Comparison of ENCODE assay signal across 20 cellular contexts in the genomic region with DNA sequence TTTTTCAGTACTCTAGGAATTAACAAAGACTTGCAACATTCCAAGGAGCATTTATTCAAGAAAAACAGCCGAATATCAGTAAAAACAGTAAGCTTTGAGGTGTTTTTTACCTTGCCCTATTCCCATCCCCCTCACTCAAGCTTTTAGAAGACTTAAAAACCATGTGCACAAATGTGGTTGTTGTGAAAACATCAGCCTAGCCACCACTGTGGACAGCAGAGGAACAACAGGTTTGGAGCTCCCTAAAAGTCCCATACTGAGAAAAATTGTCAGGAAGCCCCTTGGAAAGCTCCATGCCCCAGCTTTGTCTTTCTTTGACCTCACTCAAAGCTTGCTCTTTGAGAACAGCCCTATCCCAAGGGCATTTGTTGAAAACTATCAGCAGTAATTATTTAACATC. TPM values are rescaled to one million over a fixed set of nuclear protein-coding genes. Genes with fewer than 3 reads are reported as not detected.
A peak's percentile ranks its signal among the peaks of the same experiment; 100 is the strongest.
DNase-seq lines count a peak whose midpoint lies in the region; ATAC-seq and TF ChIP-seq lines count a peak whose summit lies in the region.
"Had no signal": no experiment of that assay in that cellular context is flagged by ENCODE, and none has a peak within 500 bp of the region (broad histone marks: within the 10 kb centered on the region; RNA-seq: fewer than 3 reads in every experiment).

No MANE protein-coding gene starts in this region.

- H3K9me3 ChIP-seq in T-helper 17 cell (ENCODE audit: control insufficient read depth, low read length, poor library complexity, severe bottlenecking), result no peaks in the 10 kb centered on the region
- H3K9me3 ChIP-seq: MG63, SJSA1 had no signal

- no peak for DNase-seq in stimulated activated naive CD8-positive, alpha-beta T cell treated with anti-CD3 and anti-CD28 coated beads, Interleukin-15, Interleukin-2, amounts not matched to agents 100 U/mL and 50 U/mL, for 24 hours
- DNase-seq in T-helper 17 cell (no peak), GM10248 (ENCODE audit: extremely low spot score) (no peak), NCI-H1092 (lab: John Stamatoyannopoulos, UW) (no peak), activated gamma-delta T cell (lab: John Stamatoyannopoulos, UW) (no peak)
- DNase-seq in effector memory CD8-positive, alpha-beta T cell, result no peak
- DNase-seq: Calu3; DND-41; KG1; MG63; NCI-H2029; NCI-H446; NCI-H524 treated with DMSO at 0.1 percent for 48 hours; NCI-H774; NK-92 treated with Interleukin-12 subunit alpha and Interleukin-12 subunit beta, amount 100 ng/mL, for 24 hours; PC-9 had no signal

- peak overlapping the region; percentile 57 for H3K27ac Mint-ChIP-seq in stimulated activated naive CD8-positive, alpha-beta T cell treated with anti-CD3 and anti-CD28 coated beads, Interleukin-15, Interleukin-2, amounts not matched to agents 100 ng/mL and 50 ng/mL, for 24 hours
- peak overlapping the region; percentile 19 for H3K27ac Mint-ChIP-seq in T-helper 17 cell
- peak overlapping the region; percentile 41 to 90 for H3K27ac Mint-ChIP-seq in effector memory CD8-positive, alpha-beta T cell
- H3K27ac Mint-ChIP-seq: B cell had no signal

- no peak for TF ChIP-seq CTCF in GM10248 (IDR thresholded peaks at IDR 0.05; ENCODE audit: control extremely low read depth, extremely low read depth, low read depth, missing control alignments)

- peaks cover 41% of the 10 kb centered on the region for H3K4me1 Mint-ChIP-seq in stimulated activated naive CD8-positive, alpha-beta T cell treated with anti-CD3 and anti-CD28 coated beads, Interleukin-15, Interleukin-2, amounts not matched to agents 100 ng/mL and 50 ng/mL, for 24 hours (ENCODE audit: low read depth)
- peaks cover 12% of the 10 kb centered on the region for H3K4me1 Mint-ChIP-seq in T-helper 17 cell
- H3K4me1 Mint-ChIP-seq in effector memory CD8-positive, alpha-beta T cell (ENCODE audit: low read depth in 2 of 2), result peaks cover 10 to 41% of the 10 kb centered on the region in 2 donors
- H3K4me1 Mint-ChIP-seq: B cell had no signal

- no peak overlapping the region for H3K4me3 Mint-ChIP-seq in stimulated activated naive CD8-positive, alpha-beta T cell treated with anti-CD3 and anti-CD28 coated beads, Interleukin-15, Interleukin-2, amounts not matched to agents 100 ng/mL and 50 ng/mL, for 24 hours
- no peak overlapping the region for H3K4me3 Mint-ChIP-seq in T-helper 17 cell
- no peak overlapping the region for H3K4me3 Mint-ChIP-seq in effector memory CD8-positive, alpha-beta T cell
- H3K4me3 Mint-ChIP-seq: B cell had no signal

- CTCF ChIA-PET in GM10248 (lab: Yijun Ruan, JAX), result interaction anchor here (0.9 to 2.6 kb wide), 5 partner anchors 13 to 59 kb away, joined by 3 to 7 read pairs (median 4); no protein-coding TSS in a partner anchor

- H3K9me3 Mint-ChIP-seq in stimulated activated naive CD8-positive, alpha-beta T cell treated with anti-CD3 and anti-CD28 coated beads, Interleukin-15, Interleukin-2, amounts not matched to agents 100 ng/mL and 50 ng/mL, for 24 hours, result no peaks in the 10 kb centered on the region
- H3K9me3 Mint-ChIP-seq in effector memory CD8-positive, alpha-beta T cell, result no peaks in the 10 kb centered on the region

- POLR2A ChIA-PET in GM10248 (lab: Yijun Ruan, JAX), result no interaction called here

- ATAC-seq in stimulated activated naive CD8-positive, alpha-beta T cell treated with anti-CD3 and anti-CD28 coated beads, Interleukin-15, Interleukin-2, amounts not matched to agents 100 U/mL and 50 U/mL, for 24 hours, result no peak
- ATAC-seq in T-helper 17 cell, result no peak
- no peak for ATAC-seq in effector memory CD8-positive, alpha-beta T cell (replicated peaks)
- ATAC-seq: Right ventricle myocardium inferior had no signal

- H3K27me3 Mint-ChIP-seq in stimulated activated naive CD8-positive, alpha-beta T cell treated with anti-CD3 and anti-CD28 coated beads, Interleukin-15, Interleukin-2, amounts not matched to agents 100 ng/mL and 50 ng/mL, for 24 hours, result no peaks in the 10 kb centered on the region
- H3K27me3 Mint-ChIP-seq in T-helper 17 cell, result no peaks in the 10 kb centered on the region
- H3K27me3 Mint-ChIP-seq in effector memory CD8-positive, alpha-beta T cell, result no peaks in the 10 kb centered on the region
- H3K27me3 Mint-ChIP-seq: B cell had no signal

- peaks cover 87% of the 10 kb centered on the region for H3K36me3 Mint-ChIP-seq in stimulated activated naive CD8-positive, alpha-beta T cell treated with anti-CD3 and anti-CD28 coated beads, Interleukin-15, Interleukin-2, amounts not matched to agents 100 ng/mL and 50 ng/mL, for 24 hours (ENCODE audit: low read depth)
- peaks cover 4% of the 10 kb centered on the region for H3K36me3 Mint-ChIP-seq in T-helper 17 cell (ENCODE audit: low read depth)
- H3K36me3 Mint-ChIP-seq in effector memory CD8-positive, alpha-beta T cell (ENCODE audit: insufficient read depth), result peaks cover 33% of the 10 kb centered on the region

RNA-seq across cellular contexts. Expression of gene RSL24D1, which starts 34.7 kb away (rescaled TPM):
- total RNA-seq in T-helper 17 cell, result 100 to 1,000 TPM; 120 TPM

RNA-seq across cellular contexts. Expression of gene RAB27A, which starts 58.2 kb away (rescaled TPM):
- 10 to 100 TPM; 27.1 to 31.4 TPM for total RNA-seq in T-helper 17 cell
